8 cellular contexts compared by ENCODE assay signal in the genomic region with DNA sequence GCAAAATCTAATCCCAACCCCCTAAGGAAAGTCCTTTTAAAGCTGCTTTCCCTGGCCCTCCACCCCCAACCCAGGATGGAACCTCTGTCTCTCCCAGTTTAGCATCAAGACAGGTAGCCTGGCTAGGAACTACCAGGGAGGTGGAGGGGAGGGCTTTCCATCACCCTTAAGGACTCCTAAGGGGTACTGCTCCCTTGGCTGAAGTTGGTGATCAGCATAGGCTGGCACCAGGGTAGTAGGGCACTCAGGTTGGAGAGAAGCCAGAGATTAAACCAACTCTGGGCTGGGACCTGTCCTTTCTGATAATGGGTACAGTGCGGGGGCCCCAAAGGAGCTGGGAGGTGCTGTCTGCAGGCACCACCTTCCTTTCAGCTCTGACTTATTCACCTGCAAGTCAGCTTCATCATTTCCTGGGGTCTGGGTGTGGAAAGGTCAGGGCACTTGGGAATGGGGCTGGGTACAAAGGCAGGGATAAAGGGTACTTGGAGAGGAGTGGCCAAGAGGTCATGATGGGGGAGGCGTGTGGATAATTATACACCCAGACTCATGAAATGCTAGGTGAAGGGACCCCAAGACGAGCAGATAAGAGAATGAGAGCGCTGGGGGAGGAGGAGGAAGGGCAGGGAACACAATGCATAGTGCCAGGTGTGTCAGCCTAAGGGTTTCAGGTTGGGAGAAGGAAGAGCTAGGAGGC. TPM values are rescaled to one million over a fixed set of nuclear protein-coding genes. Genes with fewer than 3 reads are reported as not detected.
DNase-seq lines count a peak whose midpoint lies in the region; ATAC-seq, FAIRE-seq and TF ChIP-seq lines count a peak whose summit lies in the region.

No MANE protein-coding gene starts in this region.

- no peaks in the 10 kb centered on the region for H3K9me3 ChIP-seq in pancreas

- H3K4me3 ChIP-seq in pancreas = peak overlapping the region; percentile 57 to 89 (median 80)

- H3K27ac ChIP-seq in pancreas = peak overlapping the region in 3 of 4 donors; percentile 37 to 86 (median 85)

- H3K36me3 ChIP-seq in pancreas = no peaks in the 10 kb centered on the region

- POLR2A ChIA-PET in T-cell (lab: Charles Lee) = interaction anchor here (0.6 to 2.1 kb wide), 3 partner anchors 43 to 60 kb away, joined by 3 to 15 read pairs (median 3); a partner anchor contains a TSS

- no peaks in the 10 kb centered on the region for H3K27me3 Mint-ChIP-seq in T-cell

- intact Hi-C loops in pancreas (cut with DNase I) = no loop called here

- H3K27me3 ChIP-seq in pancreas = no peaks in the 10 kb centered on the region

- CTCF ChIA-PET in T-cell (lab: Charles Lee) = interaction anchor here in 1 of 2 donors (0.6 to 1.8 kb wide), 11 partner anchors 12 to 748 kb away, joined by 3 to 10 read pairs (median 5); no protein-coding TSS in a partner anchor

- WGBS in pancreas, 2 donors = 31 to 41% methylated on average over 4 of the region's 4 CpGs

- ATAC-seq in T-cell (replicated peaks in 1 of 4) = peak in 3 of 4 experiments; percentile 5 to 11 (median 10)
- no peak for ATAC-seq in pancreas
- no peak for ATAC-seq in GM19395 (IDR thresholded peaks at IDR 0.05; ENCODE audit: unreplicated experiment)

- DNase-seq in NCI-H2029 treated with DMSO at 0.1 percent for 48 hours (lab: John Stamatoyannopoulos, UW) = peak; percentile 54
- no peak for DNase-seq in NCI-H2029 (lab: John Stamatoyannopoulos, UW)
- peak in 2 of 34 experiments; percentile 25 to 29 for DNase-seq in T-cell
- peak; percentile 62 to 66 for DNase-seq in erythroblast (lab: John Stamatoyannopoulos, UW)
- no peak for DNase-seq in pancreas
- no peak for DNase-seq in AG08396 (ENCODE audit: low spot score)
- no peak for DNase-seq in HK-2 (ENCODE audit: unreplicated experiment)

- no peak for FAIRE-seq in pancreas (lab: Jason Lieb, UNC)

- H3K27ac Mint-ChIP-seq in T-cell = peak overlapping the region; percentile 93 to 94

- peak overlapping the region; percentile 85 to 97 (median 97) for H3K4me3 Mint-ChIP-seq in T-cell

- H3K9me3 Mint-ChIP-seq in T-cell = no peaks in the 10 kb centered on the region

- H3K4me1 Mint-ChIP-seq in T-cell = peaks cover 69 to 86% (median 77%) of the 10 kb centered on the region in 3 donors

- no peak for TF ChIP-seq CTCF in pancreas (IDR thresholded peaks at IDR 0.05)

- peaks cover 0 to 15% (median 0%) of the 10 kb centered on the region in 3 donors for H3K4me1 ChIP-seq in pancreas

- TF ChIP-seq POLR2A in erythroblast (IDR thresholded peaks at IDR 0.05; ENCODE audit: low read length) = peak; percentile 80

- peaks cover 8% of the 10 kb centered on the region for H3K36me3 Mint-ChIP-seq in T-cell

RNA-seq across cellular contexts. Expression of a gene that starts 1.3 kb away (rescaled TPM):
- total RNA-seq in T-cell = 100 to 1,000 TPM; 110 to 174 (median 167) TPM
- total RNA-seq in pancreas = 10 to 100 TPM; 10.3 to 39.0 (median 23.8) TPM
- polyA plus RNA-seq in pancreas = 10 to 100 TPM; 17.8 to 20.2 TPM

RNA-seq across cellular contexts. Expression of a gene that starts 35.6 kb away (rescaled TPM):
- total RNA-seq in T-cell (not detected), pancreas (under 1 TPM in 1 of 6 donors, not detected in 5; 0.12 TPM)
- under 1 TPM in 1 of 2 donors, not detected in 1; 0.19 TPM for polyA plus RNA-seq in pancreas

RNA-seq across cellular contexts. Expression of a gene that starts 42.8 kb away (rescaled TPM):
- 100 to 1,000 TPM in 1 of 5 donors, 10 to 100 TPM in 4; 44.5 to 102 (median 85.6) TPM for total RNA-seq in T-cell
- 10 to 100 TPM; 11.9 to 24.3 (median 15.5) TPM for total RNA-seq in pancreas
- 10 to 100 TPM; 29.3 to 32.8 TPM for polyA plus RNA-seq in pancreas

RNA-seq across cellular contexts. Expression of a gene that starts 43.7 kb away (rescaled TPM):
- total RNA-seq in T-cell (100 to 1,000 TPM; 230 to 238 (median 232) TPM), pancreas (100 to 1,000 TPM; 160 to 236 (median 202) TPM)
- 100 to 1,000 TPM; 180 to 243 TPM for polyA plus RNA-seq in pancreas

Comparison
In these comparisons a context has a peak if more than half of its experiments do, and no peak if none do; other contexts are left out.
1. DNase-seq: peak in NCI-H2029 treated with DMSO at 0.1 percent for 48 hours (single experiment) and erythroblast (2 of 2); none in NCI-H2029 (single experiment), pancreas (0 of 6), AG08396 (single experiment) and HK-2 (single experiment).
2. ATAC-seq: peak in T-cell (3 of 4); none in pancreas (0 of 4) and GM19395 (single experiment).